1 cellular context compared by ENCODE assay signal in the genomic region with DNA sequence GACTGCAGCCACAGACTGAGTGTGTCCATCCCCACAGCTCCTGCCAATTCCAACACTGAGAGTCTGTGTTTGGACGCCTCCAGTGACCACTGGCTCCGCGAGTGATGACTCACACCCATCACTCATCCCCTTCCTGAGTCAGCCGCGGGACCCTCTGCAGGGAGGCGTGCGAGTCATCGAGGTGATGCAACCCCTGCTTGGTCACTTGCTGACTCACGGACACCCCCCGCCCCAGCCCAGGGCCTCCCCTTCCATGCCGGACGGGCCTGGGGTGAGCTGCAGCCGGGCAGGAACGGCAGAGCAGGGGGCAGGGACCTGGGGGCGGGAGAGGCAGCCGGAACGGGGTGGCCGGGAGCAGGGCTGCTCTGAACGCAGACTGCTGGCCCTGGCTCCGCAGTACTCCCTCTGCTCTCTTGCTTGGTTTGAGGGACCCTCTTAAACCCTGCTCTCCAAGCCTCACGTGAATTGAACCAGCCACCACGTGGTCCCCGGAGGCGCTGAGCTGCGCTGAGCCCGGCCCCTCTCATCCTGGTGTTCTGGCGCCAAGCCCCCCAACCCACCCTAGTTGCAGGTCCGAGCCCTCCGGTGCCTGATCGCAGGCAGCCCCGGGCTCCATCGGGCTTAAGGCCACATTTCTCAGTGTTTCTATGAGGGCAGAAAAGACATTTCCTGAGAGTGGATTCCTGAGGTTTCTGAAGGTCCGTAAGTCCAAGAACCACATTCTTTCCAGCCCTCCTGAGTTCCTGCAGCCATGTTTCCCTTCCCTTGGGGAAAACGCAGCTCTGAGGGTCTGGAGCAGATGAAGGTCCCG.
TF ChIP-seq lines count a peak whose summit lies in the region.

No MANE protein-coding gene starts in this region.

TF ChIP-seq in K562, 482 proteins besides CTCF, POLR2A, EP300 and RAD21 (continued from another document and continues in another):
- TF ChIP-seq NFRKB (IDR thresholded peaks at IDR 0.05; ENCODE audit: low read depth) (peak; percentile 94; the same call in 1 of the 2 replicates), ZNF232 (CRISPR knock-in tag; IDR thresholded peaks at IDR 0.05) (peak; percentile 90), ZNF133 (CRISPR knock-in tag; IDR thresholded peaks at IDR 0.05) (no peak; the same call in 1 of the 2 replicates), SRSF1 (IDR thresholded peaks at IDR 0.05; ENCODE audit: low read depth, low read length) (no peak), STAT5A (IDR thresholded peaks at IDR 0.05; ENCODE audit: borderline replicate concordance, low read length) (peak; percentile 46; the same call in 1 of the 2 replicates), RCOR1 (IDR thresholded peaks at IDR 0.05; ENCODE audit: borderline replicate concordance in 1 of 2, low read depth in 2 of 2, low read length in 2 of 2) (peak in 1 of 2 experiments; percentile 94; a peak in 2 of 4 replicates), DNMT1 (IDR thresholded peaks at IDR 0.05) (no peak), NFATC3 (IDR thresholded peaks at IDR 0.05) (no peak), NFXL1 (CRISPR knock-in tag; IDR thresholded peaks at IDR 0.05) (peak; percentile 50; the same call in 1 of the 2 replicates), ZFX (CRISPR knock-in tag; IDR thresholded peaks at IDR 0.05) (peak; percentile 92), FOXJ3 (CRISPR knock-in tag; IDR thresholded peaks at IDR 0.05) (no peak), ZNF589 (CRISPR knock-in tag; IDR thresholded peaks at IDR 0.05; ENCODE audit: low read depth) (0 out of 2 replicates have a peak, but pooled peaks have one; percentile 33), TBP (optimal IDR thresholded peaks at IDR 0.05; ENCODE audit: low read depth, low read length) (peak; percentile 54), TCF7 (IDR thresholded peaks at IDR 0.05; ENCODE audit: borderline replicate concordance) (no peak), MCM3 (IDR thresholded peaks at IDR 0.05) (no peak), GTF2F1 (IDR thresholded peaks at IDR 0.05; ENCODE audit: low read depth, low read length) (no peak), U2AF1 (optimal IDR thresholded peaks at IDR 0.05; ENCODE audit: low read depth, low read length) (no peak), BCOR (IDR thresholded peaks at IDR 0.05) (peak; percentile 58), ZNF316 (IDR thresholded peaks at IDR 0.05) (peak; percentile 98), TAF15 (IDR thresholded peaks at IDR 0.05; ENCODE audit: low read depth, low read length) (no peak), NONO (IDR thresholded peaks at IDR 0.05; ENCODE audit: low read depth in 2 of 2, low read length in 1 of 2) (0 out of 4 replicates have a peak, but pooled peaks of 1 of the 2 experiments have one; percentile 28), ILF3 (IDR thresholded peaks at IDR 0.05; ENCODE audit: borderline replicate concordance) (no peak), GTF2A2 (tag; IDR thresholded peaks at IDR 0.05) (no peak), KDM4B (IDR thresholded peaks at IDR 0.05; ENCODE audit: borderline replicate concordance in 2 of 2, low read depth in 1 of 2) (peak in 1 of 2 experiments; percentile 80; a peak in 2 of 4 replicates), FOSL1 (tag; conservative IDR thresholded peaks at IDR 0.05) (peak; percentile 100), BRD4 (IDR thresholded peaks at IDR 0.05) (peak; percentile 72; the same call in 1 of the 2 replicates), MYNN (IDR thresholded peaks at IDR 0.05) (peak; percentile 96), MYNN (CRISPR knock-in tag; IDR thresholded peaks at IDR 0.05) (no peak), SOX6 (IDR thresholded peaks at IDR 0.05) (peak; percentile 84), ZNF282 (CRISPR knock-in tag; IDR thresholded peaks at IDR 0.05) (0 out of 2 replicates have a peak, but pooled peaks have one; percentile 68), ZBTB7A (IDR thresholded peaks at IDR 0.05; ENCODE audit: borderline replicate concordance, control insufficient read depth, low read depth, low read length) (peak; percentile 100), CBFA2T3 (IDR thresholded peaks at IDR 0.05) (peak; percentile 60), RB1 (IDR thresholded peaks at IDR 0.05; ENCODE audit: low read depth) (peak; percentile 44; the same call in 1 of the 2 replicates), TEAD4 (IDR thresholded peaks at IDR 0.05; ENCODE audit: low read length) (no peak), TEAD4 (CRISPR knock-in tag; IDR thresholded peaks at IDR 0.05; ENCODE audit: borderline replicate concordance) (peak; percentile 76), NBN (IDR thresholded peaks at IDR 0.05; ENCODE audit: low read depth) (peak; percentile 89), ARID1B (IDR thresholded peaks at IDR 0.05) (peak; percentile 97), ZNF197 (CRISPR knock-in tag; IDR thresholded peaks at IDR 0.05; ENCODE audit: low read depth) (no peak), HSF4 (CRISPR knock-in tag; IDR thresholded peaks at IDR 0.05; ENCODE audit: borderline replicate concordance) (no peak), CCNT2 (IDR thresholded peaks at IDR 0.05; ENCODE audit: borderline replicate concordance, extremely low read depth, insufficient read length, low read depth, low read length) (peak; percentile 94), SUPT5H (IDR thresholded peaks at IDR 0.05) (peak; percentile 61), CBX5 (IDR thresholded peaks at IDR 0.05; ENCODE audit: borderline replicate concordance, low read depth) (peak; percentile 28; the same call in 1 of the 2 replicates), TEAD1 (CRISPR knock-in tag; IDR thresholded peaks at IDR 0.05) (peak in 1 of 2 experiments; percentile 84; a peak in 3 of 4 replicates), SRSF3 (IDR thresholded peaks at IDR 0.05; ENCODE audit: insufficient read depth, low read length) (peak; percentile 48; the same call in 1 of the 2 replicates), PML (IDR thresholded peaks at IDR 0.05; ENCODE audit: low read length) (peak; percentile 60), JUND (IDR thresholded peaks at IDR 0.05; ENCODE audit: borderline replicate concordance, low read depth, low read length) (peak; percentile 100), JUND (tag; IDR thresholded peaks at IDR 0.05; ENCODE audit: borderline replicate concordance, low read depth, low read length) (peak; percentile 100), ZNF274 (IDR thresholded peaks at IDR 0.05; ENCODE audit: borderline replicate concordance, low read depth, low read length) (no peak), ZFPM2 (CRISPR knock-in tag; IDR thresholded peaks at IDR 0.05) (no peak), RUNX1 (IDR thresholded peaks at IDR 0.05; ENCODE audit: low read depth) (peak; percentile 28; the same call in 1 of the 2 replicates), MEF2D (tag; conservative IDR thresholded peaks at IDR 0.05; ENCODE audit: low read depth) (no peak), JUN (IDR thresholded peaks at IDR 0.05; ENCODE audit: borderline replicate concordance, low read depth, low read length) (peak; percentile 100), JUN (CRISPR knock-in tag; IDR thresholded peaks at IDR 0.05; ENCODE audit: borderline replicate concordance) (peak; percentile 99; the same call in 1 of the 2 replicates), POLR2AphosphoS2 (IDR thresholded peaks at IDR 0.05; ENCODE audit: low read length) (no peak)
- TF ChIP-seq, protein P1, sequence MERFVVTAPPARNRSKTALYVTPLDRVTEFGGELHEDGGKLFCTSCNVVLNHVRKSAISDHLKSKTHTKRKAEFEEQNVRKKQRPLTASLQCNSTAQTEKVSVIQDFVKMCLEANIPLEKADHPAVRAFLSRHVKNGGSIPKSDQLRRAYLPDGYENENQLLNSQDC (CRISPR knock-in tag; IDR thresholded peaks at IDR 0.05) = no peak
- TF ChIP-seq, protein P2, sequence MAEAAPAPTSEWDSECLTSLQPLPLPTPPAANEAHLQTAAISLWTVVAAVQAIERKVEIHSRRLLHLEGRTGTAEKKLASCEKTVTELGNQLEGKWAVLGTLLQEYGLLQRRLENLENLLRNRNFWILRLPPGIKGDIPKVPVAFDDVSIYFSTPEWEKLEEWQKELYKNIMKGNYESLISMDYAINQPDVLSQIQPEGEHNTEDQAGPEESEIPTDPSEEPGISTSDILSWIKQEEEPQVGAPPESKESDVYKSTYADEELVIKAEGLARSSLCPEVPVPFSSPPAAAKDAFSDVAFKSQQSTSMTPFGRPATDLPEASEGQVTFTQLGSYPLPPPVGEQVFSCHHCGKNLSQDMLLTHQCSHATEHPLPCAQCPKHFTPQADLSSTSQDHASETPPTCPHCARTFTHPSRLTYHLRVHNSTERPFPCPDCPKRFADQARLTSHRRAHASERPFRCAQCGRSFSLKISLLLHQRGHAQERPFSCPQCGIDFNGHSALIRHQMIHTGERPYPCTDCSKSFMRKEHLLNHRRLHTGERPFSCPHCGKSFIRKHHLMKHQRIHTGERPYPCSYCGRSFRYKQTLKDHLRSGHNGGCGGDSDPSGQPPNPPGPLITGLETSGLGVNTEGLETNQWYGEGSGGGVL (CRISPR knock-in tag; IDR thresholded peaks at IDR 0.05) = no peak
- TF ChIP-seq, protein P3, sequence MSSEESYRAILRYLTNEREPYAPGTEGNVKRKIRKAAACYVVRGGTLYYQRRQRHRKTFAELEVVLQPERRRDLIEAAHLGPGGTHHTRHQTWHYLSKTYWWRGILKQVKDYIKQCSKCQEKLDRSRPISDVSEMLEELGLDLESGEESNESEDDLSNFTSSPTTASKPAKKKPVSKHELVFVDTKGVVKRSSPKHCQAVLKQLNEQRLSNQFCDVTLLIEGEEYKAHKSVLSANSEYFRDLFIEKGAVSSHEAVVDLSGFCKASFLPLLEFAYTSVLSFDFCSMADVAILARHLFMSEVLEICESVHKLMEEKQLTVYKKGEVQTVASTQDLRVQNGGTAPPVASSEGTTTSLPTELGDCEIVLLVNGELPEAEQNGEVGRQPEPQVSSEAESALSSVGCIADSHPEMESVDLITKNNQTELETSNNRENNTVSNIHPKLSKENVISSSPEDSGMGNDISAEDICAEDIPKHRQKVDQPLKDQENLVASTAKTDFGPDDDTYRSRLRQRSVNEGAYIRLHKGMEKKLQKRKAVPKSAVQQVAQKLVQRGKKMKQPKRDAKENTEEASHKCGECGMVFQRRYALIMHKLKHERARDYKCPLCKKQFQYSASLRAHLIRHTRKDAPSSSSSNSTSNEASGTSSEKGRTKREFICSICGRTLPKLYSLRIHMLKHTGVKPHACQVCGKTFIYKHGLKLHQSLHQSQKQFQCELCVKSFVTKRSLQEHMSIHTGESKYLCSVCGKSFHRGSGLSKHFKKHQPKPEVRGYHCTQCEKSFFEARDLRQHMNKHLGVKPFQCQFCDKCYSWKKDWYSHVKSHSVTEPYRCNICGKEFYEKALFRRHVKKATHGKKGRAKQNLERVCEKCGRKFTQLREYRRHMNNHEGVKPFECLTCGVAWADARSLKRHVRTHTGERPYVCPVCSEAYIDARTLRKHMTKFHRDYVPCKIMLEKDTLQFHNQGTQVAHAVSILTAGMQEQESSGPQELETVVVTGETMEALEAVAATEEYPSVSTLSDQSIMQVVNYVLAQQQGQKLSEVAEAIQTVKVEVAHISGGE (CRISPR knock-in tag; IDR thresholded peaks at IDR 0.05) = peak in 1 of 3 experiments; percentile 78; a peak in 2 of 6 replicates
- TF ChIP-seq, protein P4, sequence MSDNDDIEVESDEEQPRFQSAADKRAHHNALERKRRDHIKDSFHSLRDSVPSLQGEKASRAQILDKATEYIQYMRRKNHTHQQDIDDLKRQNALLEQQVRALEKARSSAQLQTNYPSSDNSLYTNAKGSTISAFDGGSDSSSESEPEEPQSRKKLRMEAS (CRISPR knock-in tag; IDR thresholded peaks at IDR 0.05) = peak; percentile 97
- TF ChIP-seq, protein P5, sequence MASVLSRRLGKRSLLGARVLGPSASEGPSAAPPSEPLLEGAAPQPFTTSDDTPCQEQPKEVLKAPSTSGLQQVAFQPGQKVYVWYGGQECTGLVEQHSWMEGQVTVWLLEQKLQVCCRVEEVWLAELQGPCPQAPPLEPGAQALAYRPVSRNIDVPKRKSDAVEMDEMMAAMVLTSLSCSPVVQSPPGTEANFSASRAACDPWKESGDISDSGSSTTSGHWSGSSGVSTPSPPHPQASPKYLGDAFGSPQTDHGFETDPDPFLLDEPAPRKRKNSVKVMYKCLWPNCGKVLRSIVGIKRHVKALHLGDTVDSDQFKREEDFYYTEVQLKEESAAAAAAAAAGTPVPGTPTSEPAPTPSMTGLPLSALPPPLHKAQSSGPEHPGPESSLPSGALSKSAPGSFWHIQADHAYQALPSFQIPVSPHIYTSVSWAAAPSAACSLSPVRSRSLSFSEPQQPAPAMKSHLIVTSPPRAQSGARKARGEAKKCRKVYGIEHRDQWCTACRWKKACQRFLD (CRISPR knock-in tag; IDR thresholded peaks at IDR 0.05) = peak; percentile 77
- TF ChIP-seq, protein P6, sequence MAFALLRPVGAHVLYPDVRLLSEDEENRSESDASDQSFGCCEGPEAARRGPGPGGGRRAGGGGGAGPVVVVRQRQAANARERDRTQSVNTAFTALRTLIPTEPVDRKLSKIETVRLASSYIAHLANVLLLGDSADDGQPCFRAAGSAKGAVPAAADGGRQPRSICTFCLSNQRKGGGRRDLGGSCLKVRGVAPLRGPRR (CRISPR knock-in tag; IDR thresholded peaks at IDR 0.05) = no peak; the same call in 1 of the 2 replicates
- TF ChIP-seq, protein P7, sequence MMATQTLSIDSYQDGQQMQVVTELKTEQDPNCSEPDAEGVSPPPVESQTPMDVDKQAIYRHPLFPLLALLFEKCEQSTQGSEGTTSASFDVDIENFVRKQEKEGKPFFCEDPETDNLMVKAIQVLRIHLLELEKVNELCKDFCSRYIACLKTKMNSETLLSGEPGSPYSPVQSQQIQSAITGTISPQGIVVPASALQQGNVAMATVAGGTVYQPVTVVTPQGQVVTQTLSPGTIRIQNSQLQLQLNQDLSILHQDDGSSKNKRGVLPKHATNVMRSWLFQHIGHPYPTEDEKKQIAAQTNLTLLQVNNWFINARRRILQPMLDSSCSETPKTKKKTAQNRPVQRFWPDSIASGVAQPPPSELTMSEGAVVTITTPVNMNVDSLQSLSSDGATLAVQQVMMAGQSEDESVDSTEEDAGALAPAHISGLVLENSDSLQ (IDR thresholded peaks at IDR 0.05) = peak; percentile 96
- TF ChIP-seq, protein P8, sequence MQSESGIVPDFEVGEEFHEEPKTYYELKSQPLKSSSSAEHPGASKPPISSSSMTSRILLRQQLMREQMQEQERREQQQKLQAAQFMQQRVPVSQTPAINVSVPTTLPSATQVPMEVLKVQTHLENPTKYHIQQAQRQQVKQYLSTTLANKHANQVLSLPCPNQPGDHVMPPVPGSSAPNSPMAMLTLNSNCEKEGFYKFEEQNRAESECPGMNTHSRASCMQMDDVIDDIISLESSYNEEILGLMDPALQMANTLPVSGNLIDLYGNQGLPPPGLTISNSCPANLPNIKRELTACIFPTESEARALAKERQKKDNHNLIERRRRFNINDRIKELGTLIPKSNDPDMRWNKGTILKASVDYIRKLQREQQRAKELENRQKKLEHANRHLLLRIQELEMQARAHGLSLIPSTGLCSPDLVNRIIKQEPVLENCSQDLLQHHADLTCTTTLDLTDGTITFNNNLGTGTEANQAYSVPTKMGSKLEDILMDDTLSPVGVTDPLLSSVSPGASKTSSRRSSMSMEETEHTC (IDR thresholded peaks at IDR 0.05) = peak; percentile 69; the same call in 1 of the 2 replicates
- TF ChIP-seq, protein P9, sequence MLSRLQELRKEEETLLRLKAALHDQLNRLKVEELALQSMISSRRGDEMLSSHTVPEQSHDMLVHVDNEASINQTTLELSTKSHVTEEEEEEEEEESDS (CRISPR knock-in tag; IDR thresholded peaks at IDR 0.05) = no peak
- TF ChIP-seq, protein P10, sequence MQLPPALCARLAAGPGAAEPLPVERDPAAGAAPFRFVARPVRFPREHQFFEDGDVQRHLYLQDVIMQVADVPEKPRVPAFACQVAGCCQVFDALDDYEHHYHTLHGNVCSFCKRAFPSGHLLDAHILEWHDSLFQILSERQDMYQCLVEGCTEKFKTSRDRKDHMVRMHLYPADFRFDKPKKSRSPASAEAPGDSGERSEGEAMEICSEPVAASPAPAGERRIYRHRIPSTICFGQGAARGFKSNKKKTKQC (CRISPR knock-in tag; IDR thresholded peaks at IDR 0.05) = peak; percentile 92; the same call in 1 of the 2 replicates
